ENCODE assay signal across 1 cellular context in genomic region chr6:44152109-44152461, GRCh38.
TF ChIP-seq lines count a peak whose summit lies in the region.

No MANE protein-coding gene starts in this region.

TF ChIP-seq in HCT116, 20 proteins besides CTCF, POLR2A, EP300 and RAD21:
- TF ChIP-seq EGR1 (IDR thresholded peaks at IDR 0.05; ENCODE audit: low read depth) = no peak
- no peak for TF ChIP-seq REST (IDR thresholded peaks at IDR 0.05; ENCODE audit: low read depth)
- TF ChIP-seq ZFX (IDR thresholded peaks at IDR 0.05) = no peak; the same call in 1 of the 2 replicates
- no peak for TF ChIP-seq ZBTB33 (IDR thresholded peaks at IDR 0.05; ENCODE audit: extremely low read depth, insufficient replicate concordance, low read length)
- TF ChIP-seq JUND (IDR thresholded peaks at IDR 0.05) = no peak
- no peak for TF ChIP-seq SRF (IDR thresholded peaks at IDR 0.05; ENCODE audit: low read depth)
- no peak for TF ChIP-seq EZH2phosphoT487 (IDR thresholded peaks at IDR 0.05; ENCODE audit: borderline replicate concordance)
- no peak for TF ChIP-seq CBX3 (IDR thresholded peaks at IDR 0.05; ENCODE audit: low read depth)
- TF ChIP-seq SIN3A (IDR thresholded peaks at IDR 0.05; ENCODE audit: low read depth) = no peak
- no peak for TF ChIP-seq ATF3 (IDR thresholded peaks at IDR 0.05)
- TF ChIP-seq ELF1 (IDR thresholded peaks at IDR 0.05; ENCODE audit: borderline replicate concordance, low read depth) = no peak
- no peak for TF ChIP-seq YY1 (IDR thresholded peaks at IDR 0.05; ENCODE audit: extremely low read depth, insufficient replicate concordance, low read depth, low read length)
- no peak for TF ChIP-seq FOSL1 (IDR thresholded peaks at IDR 0.05; ENCODE audit: low read depth)
- no peak for TF ChIP-seq TCF7L2 (IDR thresholded peaks at IDR 0.05; ENCODE audit: borderline replicate concordance, extremely low read depth, insufficient read depth, insufficient read length)
- TF ChIP-seq EZH2 (IDR thresholded peaks at IDR 0.05) = no peak
- no peak for TF ChIP-seq POLR2AphosphoS5 (IDR thresholded peaks at IDR 0.05; ENCODE audit: low read depth, low read length)
- no peak for TF ChIP-seq CEBPB (IDR thresholded peaks at IDR 0.05; ENCODE audit: low read depth)
- no peak for TF ChIP-seq MAX (IDR thresholded peaks at IDR 0.05)
